In the genomic region with DNA sequence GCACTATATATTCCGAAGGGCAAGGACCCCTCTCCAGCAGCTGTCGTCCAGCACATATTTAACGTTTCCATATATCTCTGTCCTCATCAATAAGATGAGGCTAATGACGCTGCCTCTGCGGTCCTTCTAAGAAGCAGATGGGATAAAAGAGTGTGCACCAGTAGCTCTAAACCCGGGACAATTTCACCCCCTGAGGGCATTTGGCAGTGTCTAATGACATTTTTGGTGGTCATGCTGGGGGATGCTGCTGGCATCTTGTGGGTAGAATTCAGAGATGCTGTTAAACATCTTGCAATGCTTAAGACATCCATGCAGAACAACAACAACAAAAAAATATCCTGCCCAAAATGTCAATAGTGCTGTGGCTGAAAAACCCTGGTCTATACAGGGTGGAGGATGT, we compare ENCODE assay signal across 12 cellular contexts.
"Had no signal": no experiment of that assay in that cellular context is flagged by ENCODE, and none has a peak within 500 bp of the region (broad histone marks: within the 10 kb centered on the region; RNA-seq: fewer than 3 reads in every experiment).

No MANE protein-coding gene starts in this region.

- H3K27ac Mint-ChIP-seq: HFFc6, IgD-negative memory B cell had no signal

- H3K9me3 ChIP-seq: HAP-1 had no signal

- H3K36me3 Mint-ChIP-seq: IgD-negative memory B cell had no signal

- H3K36me3 ChIP-seq: HAP-1 had no signal

- H3K4me3 ChIP-seq: GM23248, HAP-1 had no signal

- H3K27me3 Mint-ChIP-seq: IgD-negative memory B cell had no signal

- H3K27ac ChIP-seq: GM23248, HL-60, KMS-11 had no signal

- H3K4me1 Mint-ChIP-seq: IgD-negative memory B cell had no signal

- H3K4me1 ChIP-seq: HAP-1 had no signal

- DNase-seq: GM23248, GOT3, H7, HFFc6, Karpas-422, KBM-7 had no signal

- ATAC-seq: HCT116, HepG2 had no signal

- H3K4me3 Mint-ChIP-seq: HFFc6, IgD-negative memory B cell had no signal
